In genomic region chr20:35657271-35657670, GRCh38 we compare ENCODE assay signal across 14 cellular contexts. TPM values are rescaled to one million over a fixed set of nuclear protein-coding genes. Genes with fewer than 3 reads are reported as not detected.
A peak's percentile ranks its signal among the peaks of the same experiment; 100 is the strongest.
DNase-seq lines count a peak whose midpoint lies in the region; ATAC-seq and TF ChIP-seq lines count a peak whose summit lies in the region.
"Had no signal": no experiment of that assay in that cellular context is flagged by ENCODE, and none has a peak within 500 bp of the region (broad histone marks: within the 10 kb centered on the region; RNA-seq: fewer than 3 reads in every experiment).

No MANE protein-coding gene starts in this region.

- H3K27ac ChIP-seq in endodermal cell (ENCODE audit: low read depth, low read length), result no peak overlapping the region
- H3K27ac ChIP-seq: brain microvascular endothelial cell had no signal

- peaks cover 50% of the 10 kb centered on the region for H3K36me3 ChIP-seq in endodermal cell (ENCODE audit: control insufficient read depth, insufficient read depth, low read length)

- H3K27me3 Mint-ChIP-seq in activated T-cell treated with anti-CD3 and anti-CD28 coated beads, Interleukin-2, amount 50 U/mL, for 4 hours (ENCODE audit: low read depth), result no peaks in the 10 kb centered on the region
- H3K27me3 Mint-ChIP-seq in T-helper 17 cell, result no peaks in the 10 kb centered on the region
- H3K27me3 Mint-ChIP-seq in endodermal cell (ENCODE audit: insufficient read depth), result no peaks in the 10 kb centered on the region
- no peaks in the 10 kb centered on the region for H3K27me3 Mint-ChIP-seq in stimulated activated memory B cell treated with anti-CD40 and anti-IgM and Interleukin-4, amounts not matched to agents 10 μg/mL and 1 μg/mL and 100 μg/mL, for 72 hours

- no peak overlapping the region for H3K4me3 ChIP-seq in endodermal cell (ENCODE audit: low read length)

- H3K9ac ChIP-seq in endodermal cell (ENCODE audit: extremely low read depth, low read length, poor library complexity, severe bottlenecking), result no peak overlapping the region

- H3K27me3 ChIP-seq in endodermal cell (ENCODE audit: control insufficient read depth, insufficient read depth, low read length, poor library complexity, severe bottlenecking), result no peaks in the 10 kb centered on the region
- H3K27me3 ChIP-seq: brain microvascular endothelial cell had no signal

- H3K9me3 ChIP-seq in T-helper 17 cell (ENCODE audit: control insufficient read depth, low read length, poor library complexity, severe bottlenecking) (no peaks in the 10 kb centered on the region), endodermal cell (ENCODE audit: control insufficient read depth, low read length) (no peaks in the 10 kb centered on the region)

- peaks cover 55% of the 10 kb centered on the region for H3K4me1 Mint-ChIP-seq in activated T-cell treated with anti-CD3 and anti-CD28 coated beads, Interleukin-2, amount 50 U/mL, for 4 hours (ENCODE audit: low read depth)
- H3K4me1 Mint-ChIP-seq in T-helper 17 cell, result peaks cover 37% of the 10 kb centered on the region
- peaks cover 14% of the 10 kb centered on the region for H3K4me1 Mint-ChIP-seq in endodermal cell
- peaks cover 49% of the 10 kb centered on the region for H3K4me1 Mint-ChIP-seq in stimulated activated memory B cell treated with anti-CD40 and anti-IgM and Interleukin-4, amounts not matched to agents 10 μg/mL and 1 μg/mL and 100 μg/mL, for 72 hours

- no peak for ATAC-seq in activated T-cell treated with anti-CD3 and anti-CD28 coated beads, Interleukin-2, amount 50 U/mL, for 4 hours
- peak; percentile 34 for ATAC-seq in T-helper 17 cell
- no peak for ATAC-seq in stimulated activated memory B cell treated with anti-CD40 and anti-IgM and Interleukin-4, amounts not matched to agents 10 μg/mL and 1 μg/mL and 100 μg/mL, for 72 hours
- ATAC-seq: Panc1 had no signal

- no peaks in the 10 kb centered on the region for H3K4me1 ChIP-seq in endodermal cell (ENCODE audit: control insufficient read depth, insufficient read depth, low read length)

- peak overlapping the region; percentile 39 for H3K4me3 Mint-ChIP-seq in activated T-cell treated with anti-CD3 and anti-CD28 coated beads, Interleukin-2, amount 50 U/mL, for 4 hours
- H3K4me3 Mint-ChIP-seq in T-helper 17 cell (peak overlapping the region; percentile 77), endodermal cell (no peak overlapping the region)
- peak overlapping the region; percentile 3 for H3K4me3 Mint-ChIP-seq in stimulated activated memory B cell treated with anti-CD40 and anti-IgM and Interleukin-4, amounts not matched to agents 10 μg/mL and 1 μg/mL and 100 μg/mL, for 72 hours
- H3K4me3 Mint-ChIP-seq: nephron had no signal

- H3K27ac Mint-ChIP-seq in T-helper 17 cell (peak overlapping the region; percentile 56), endodermal cell (peak overlapping the region; percentile 23)
- no peak overlapping the region for H3K27ac Mint-ChIP-seq in stimulated activated memory B cell treated with anti-CD40 and anti-IgM and Interleukin-4, amounts not matched to agents 10 μg/mL and 1 μg/mL and 100 μg/mL, for 72 hours

- H3K36me3 Mint-ChIP-seq in activated T-cell treated with anti-CD3 and anti-CD28 coated beads, Interleukin-2, amount 50 U/mL, for 4 hours (ENCODE audit: insufficient read depth), result peaks cover 16% of the 10 kb centered on the region
- H3K36me3 Mint-ChIP-seq in T-helper 17 cell (ENCODE audit: low read depth) (peaks cover 4% of the 10 kb centered on the region), endodermal cell (ENCODE audit: low read depth) (peaks cover 16% of the 10 kb centered on the region)
- H3K36me3 Mint-ChIP-seq in stimulated activated memory B cell treated with anti-CD40 and anti-IgM and Interleukin-4, amounts not matched to agents 10 μg/mL and 1 μg/mL and 100 μg/mL, for 72 hours, result peaks cover 9% of the 10 kb centered on the region

- H3K9me3 Mint-ChIP-seq in activated T-cell treated with anti-CD3 and anti-CD28 coated beads, Interleukin-2, amount 50 U/mL, for 4 hours, result no peaks in the 10 kb centered on the region
- H3K9me3 Mint-ChIP-seq in endodermal cell, result no peaks in the 10 kb centered on the region
- no peaks in the 10 kb centered on the region for H3K9me3 Mint-ChIP-seq in stimulated activated memory B cell treated with anti-CD40 and anti-IgM and Interleukin-4, amounts not matched to agents 10 μg/mL and 1 μg/mL and 100 μg/mL, for 72 hours
- H3K9me3 Mint-ChIP-seq: nephron had no signal

- TF ChIP-seq CTCF in endodermal cell (conservative IDR thresholded peaks at IDR 0.05), result no peak

- WGBS in endodermal cell (ENCODE audit: insufficient coverage in 1 of 2, insufficient read length in 1 of 2), 2 experiments, result 80 to 91% methylated on average over 1 of the region's 1 CpG

- DNase-seq in activated T-cell treated with anti-CD3 and anti-CD28 coated beads, Interleukin-2, amount 50 U/mL, for 4 hours, result no peak
- no peak for DNase-seq in activated T-cell treated with anti-CD3 and anti-CD28 coated beads for 4 hours
- DNase-seq in T-helper 17 cell, result no peak
- DNase-seq in endodermal cell, result no peak
- no peak for DNase-seq in HUDEP-2 (lab: John Stamatoyannopoulos, UW; ENCODE audit: unreplicated experiment in 76 of 76)
- no peak for DNase-seq in HPDE6-E6E7 (ENCODE audit: extremely low spot score)
- DNase-seq in DMS153 (lab: John Stamatoyannopoulos, UW), result no peak
- DNase-seq: brain microvascular endothelial cell, NCI-H1694 treated with DMSO at 0.1 percent for 48 hours, NCI-H69, retina had no signal

RNA-seq across cellular contexts. Expression of gene CPNE1, which starts 7.4 kb away (rescaled TPM):
- 100 to 1,000 TPM; 229 to 264 (median 257) TPM for total RNA-seq in activated T-cell treated with anti-CD3 and anti-CD28 coated beads, Interleukin-2, amount 50 U/mL, for 4 hours
- total RNA-seq in T-helper 17 cell (100 to 1,000 TPM; 215 to 250 TPM), endodermal cell (100 to 1,000 TPM; 238 to 441 TPM)
- 343 TPM for polyA plus RNA-seq in endodermal cell (2013, experiment 1 of 2)
- 307 TPM for polyA plus RNA-seq in endodermal cell (2013, experiment 2 of 2)

RNA-seq across cellular contexts. Expression of gene RBM12, which starts 7.4 kb away (rescaled TPM):
- 100 to 1,000 TPM; 135 to 137 (median 136) TPM for total RNA-seq in activated T-cell treated with anti-CD3 and anti-CD28 coated beads, Interleukin-2, amount 50 U/mL, for 4 hours
- total RNA-seq in T-helper 17 cell (10 to 100 TPM; 86.0 to 87.8 TPM), endodermal cell (100 to 1,000 TPM; 106 to 158 TPM)
- 81.6 TPM for polyA plus RNA-seq in endodermal cell (2013, experiment 1 of 2)
- polyA plus RNA-seq in endodermal cell (2013, experiment 2 of 2), result 80.8 TPM

RNA-seq across cellular contexts. Expression of gene SPAG4, which starts 41.6 kb away (rescaled TPM):
- total RNA-seq in activated T-cell treated with anti-CD3 and anti-CD28 coated beads, Interleukin-2, amount 50 U/mL, for 4 hours, result 1 to 10 TPM; 1.6 to 2.5 (median 1.9) TPM
- total RNA-seq in T-helper 17 cell (10 to 100 TPM; 13.7 to 15.7 TPM), endodermal cell (1 to 10 TPM; 1.7 to 3.5 TPM)
- polyA plus RNA-seq in endodermal cell (2013, experiment 1 of 2), result 5.4 TPM
- 4.2 TPM for polyA plus RNA-seq in endodermal cell (2013, experiment 2 of 2)

RNA-seq across cellular contexts. Expression of gene NFS1, which starts 41.9 kb away (rescaled TPM):
- total RNA-seq in activated T-cell treated with anti-CD3 and anti-CD28 coated beads, Interleukin-2, amount 50 U/mL, for 4 hours, result 10 to 100 TPM; 29.0 to 39.4 (median 38.4) TPM
- total RNA-seq in T-helper 17 cell, result 10 to 100 TPM; 16.8 to 19.4 TPM
- 10 to 100 TPM; 17.0 to 30.9 TPM for total RNA-seq in endodermal cell
- 30.1 TPM for polyA plus RNA-seq in endodermal cell (2013, experiment 1 of 2)
- polyA plus RNA-seq in endodermal cell (2013, experiment 2 of 2), result 21.7 TPM

RNA-seq across cellular contexts. Expression of gene ROMO1, which starts 41.9 kb away (rescaled TPM):
- 100 to 1,000 TPM; 160 to 171 (median 171) TPM for total RNA-seq in activated T-cell treated with anti-CD3 and anti-CD28 coated beads, Interleukin-2, amount 50 U/mL, for 4 hours
- total RNA-seq in T-helper 17 cell (10 to 100 TPM; 35.1 to 37.6 TPM), endodermal cell (100 to 1,000 TPM; 194 to 243 TPM)
- 207 TPM for polyA plus RNA-seq in endodermal cell (2013, experiment 1 of 2)
- 196 TPM for polyA plus RNA-seq in endodermal cell (2013, experiment 2 of 2)
